ENCODE assay signal across 22 cellular contexts in genomic region chr6:100136590-100136989, GRCh38.
"Had no signal": no experiment of that assay in that cellular context is flagged by ENCODE, and none has a peak within 500 bp of the region (broad histone marks: within the 10 kb centered on the region; RNA-seq: fewer than 3 reads in every experiment).

No MANE protein-coding gene starts in this region.

- H3K27me3 ChIP-seq: heart right ventricle, hepatocyte, left lung had no signal

- H3K9me3 Mint-ChIP-seq: memory B cell had no signal

- H3K4me1 Mint-ChIP-seq: memory B cell, mesothelial cell of epicardium, naive B cell had no signal

- H3K4me1 ChIP-seq: heart right ventricle, left lung, left ventricle myocardium inferior, lower lobe of right lung had no signal

- ATAC-seq: heart right ventricle, left cardiac atrium, left colon, left lobe of liver, left lung, left ventricle myocardium superior, mucosa of descending colon had no signal

- H3K27me3 Mint-ChIP-seq: memory B cell had no signal

- DNase-seq: heart right ventricle, hippocampal formation, hypothalamus, islet precursor cell, kidney, kidney glomerular epithelial cell, left cardiac atrium, left colon, left ventricle myocardium inferior, left ventricle myocardium superior, lower lobe of right lung, mammary epithelial cell, mesendoderm, midbrain, mucosa of descending colon, naive B cell had no signal

- H3K36me3 ChIP-seq: heart right ventricle, left lung, left ventricle myocardium inferior, lower lobe of right lung had no signal

- H2AFZ ChIP-seq: hepatocyte had no signal

- H3K4me2 ChIP-seq: hepatocyte had no signal

- H3K79me2 ChIP-seq: hepatocyte had no signal

- H3K36me3 Mint-ChIP-seq: memory B cell, mesothelial cell of epicardium had no signal

- H3K4me3 ChIP-seq: heart right ventricle, hepatocyte, left lung, left ventricle myocardium inferior, lower lobe of right lung, lung, mucosa of descending colon had no signal

- H3K9me3 ChIP-seq: mucosa of descending colon had no signal

- H3K27ac ChIP-seq: heart right ventricle, hepatocyte, left lung, left ventricle myocardium inferior, lower lobe of right lung had no signal

- H3K4me3 Mint-ChIP-seq: memory B cell, mesothelial cell of epicardium, naive B cell had no signal

- H3K27ac Mint-ChIP-seq: memory B cell, mesothelial cell of epicardium, naive B cell had no signal
